4 cellular contexts compared by ENCODE assay signal in genomic region chr11:107792049-107792443, GRCh38.
TF ChIP-seq lines count a peak whose summit lies in the region.

No MANE protein-coding gene starts in this region.

TF ChIP-seq in SK-N-SH, 30 proteins besides CTCF, POLR2A, EP300 and RAD21:
- TF ChIP-seq TAF1 (IDR thresholded peaks at IDR 0.05; ENCODE audit: borderline replicate concordance, low read depth, low read length), result no peak

TF ChIP-seq in SK-N-SH treated with all-trans-retinoic acid at 6 μM for 48 hours, 23 proteins besides CTCF, POLR2A, EP300 and RAD21:
- no peak for TF ChIP-seq POU6F1 (CRISPR knock-in tag; IDR thresholded peaks at IDR 0.05; ENCODE audit: borderline replicate concordance, low read depth)
- no peak for TF ChIP-seq ZC3H10 (CRISPR knock-in tag; IDR thresholded peaks at IDR 0.05)
- no peak for TF ChIP-seq ZNF565 (CRISPR knock-in tag; conservative IDR thresholded peaks at IDR 0.05; ENCODE audit: low read depth)
- no peak for TF ChIP-seq OSR1 (CRISPR knock-in tag; IDR thresholded peaks at IDR 0.05)
- TF ChIP-seq ARNTL (CRISPR knock-in tag; IDR thresholded peaks at IDR 0.05; ENCODE audit: borderline replicate concordance, low read depth), result no peak

TF ChIP-seq in HCT116, 20 proteins besides CTCF, POLR2A, EP300 and RAD21 (continued from another document):
- TF ChIP-seq REST (IDR thresholded peaks at IDR 0.05; ENCODE audit: low read depth), result no peak
- no peak for TF ChIP-seq MAX (IDR thresholded peaks at IDR 0.05)
- no peak for TF ChIP-seq CBX3 (IDR thresholded peaks at IDR 0.05; ENCODE audit: low read depth)
- TF ChIP-seq ELF1 (IDR thresholded peaks at IDR 0.05; ENCODE audit: borderline replicate concordance, low read depth), result no peak
- no peak for TF ChIP-seq POLR2AphosphoS5 (IDR thresholded peaks at IDR 0.05; ENCODE audit: low read depth, low read length)
- TF ChIP-seq SP1 (IDR thresholded peaks at IDR 0.05; ENCODE audit: low read depth), result no peak
- no peak for TF ChIP-seq YY1 (IDR thresholded peaks at IDR 0.05; ENCODE audit: extremely low read depth, insufficient replicate concordance, low read depth, low read length)

TF ChIP-seq in endothelial cell of umbilical vein, 7 proteins besides CTCF, POLR2A, EP300 and RAD21 (continued from another document):
- no peak for TF ChIP-seq MYC (IDR thresholded peaks at IDR 0.05; ENCODE audit: low read depth, low read length)
- no peak for TF ChIP-seq MAX (IDR thresholded peaks at IDR 0.05; ENCODE audit: insufficient read depth, insufficient read length)
- no peak for TF ChIP-seq JUN (IDR thresholded peaks at IDR 0.05; ENCODE audit: borderline replicate concordance, insufficient read depth, insufficient read length, low read depth)
- TF ChIP-seq EZH2 (IDR thresholded peaks at IDR 0.05; ENCODE audit: borderline replicate concordance, low read depth, low read length, severe bottlenecking), result no peak
- no peak for TF ChIP-seq FOS (IDR thresholded peaks at IDR 0.05; ENCODE audit: borderline replicate concordance, insufficient read depth, low read length)
- no peak for TF ChIP-seq POLR2AphosphoS5 (IDR thresholded peaks at IDR 0.05; ENCODE audit: insufficient read depth, low read depth, low read length)
